1 cellular context compared by ENCODE assay signal in genomic region chr11:126211236-126212088, GRCh38.
A peak's percentile ranks its signal among the peaks of the same experiment; 100 is the strongest.
TF ChIP-seq lines count a peak whose summit lies in the region.

Gene FAM118B (plus strand): TSS chr11:126211782. CDS start chr11:126235002, 23,220 bp downstream.
Gene RPUSD4 (minus strand): TSS chr11:126211650. CDS start chr11:126211638, 12 bp downstream.

TF ChIP-seq in HepG2, 621 proteins besides CTCF, POLR2A, EP300 and RAD21 (continued from another document and continues in another):
- no peak for TF ChIP-seq NFE2L2 (IDR thresholded peaks at IDR 0.05; ENCODE audit: low read length)
- TF ChIP-seq HDAC2 (CRISPR knock-in tag; IDR thresholded peaks at IDR 0.05): peak; percentile 66; the same call in 1 of the 2 replicates
- peak; percentile 81; the same call in 1 of the 2 replicates for TF ChIP-seq SP5 (CRISPR knock-in tag; IDR thresholded peaks at IDR 0.05; ENCODE audit: borderline replicate concordance, low read depth)
- peak; percentile 67; the same call in 1 of the 2 replicates for TF ChIP-seq ZNF776 (CRISPR knock-in tag; IDR thresholded peaks at IDR 0.05)
- TF ChIP-seq ZNF850 (CRISPR knock-in tag; conservative IDR thresholded peaks at IDR 0.05): no peak
- no peak; the same call in 1 of the 2 replicates for TF ChIP-seq ZBTB14 (CRISPR knock-in tag; IDR thresholded peaks at IDR 0.05)
- TF ChIP-seq ZNF879 (CRISPR knock-in tag; IDR thresholded peaks at IDR 0.05): no peak
- no peak for TF ChIP-seq REXO4 (CRISPR knock-in tag; IDR thresholded peaks at IDR 0.05; ENCODE audit: borderline replicate concordance)
- no peak for TF ChIP-seq PRPF4 (IDR thresholded peaks at IDR 0.05; ENCODE audit: low read depth, low read length, poor library complexity, severe bottlenecking)
- no peak for TF ChIP-seq CCDC6 (CRISPR knock-in tag; IDR thresholded peaks at IDR 0.05)
- TF ChIP-seq MTF1 (CRISPR knock-in tag; IDR thresholded peaks at IDR 0.05): 0 out of 2 replicates have a peak, but pooled peaks have one; percentile 37
- peak; percentile 32; the same call in 1 of the 2 replicates for TF ChIP-seq ZNF768 (CRISPR knock-in tag; IDR thresholded peaks at IDR 0.05)
- peak; percentile 96 for TF ChIP-seq TAF1 (CRISPR knock-in tag; IDR thresholded peaks at IDR 0.05)
- TF ChIP-seq RERE (CRISPR knock-in tag; IDR thresholded peaks at IDR 0.05; ENCODE audit: low read depth): no peak
- no peak for TF ChIP-seq NR2F2 (IDR thresholded peaks at IDR 0.05; ENCODE audit: borderline replicate concordance, low read depth)
- no peak for TF ChIP-seq ZKSCAN1 (IDR thresholded peaks at IDR 0.05; ENCODE audit: low read length)
- no peak for TF ChIP-seq SP140L (CRISPR knock-in tag; IDR thresholded peaks at IDR 0.05; ENCODE audit: borderline replicate concordance)
- peak; percentile 86 for TF ChIP-seq RBFOX2 (IDR thresholded peaks at IDR 0.05; ENCODE audit: low read depth, low read length)
- TF ChIP-seq KLF11 (CRISPR knock-in tag; IDR thresholded peaks at IDR 0.05): peak; percentile 81; the same call in 1 of the 2 replicates
- no peak; the same call in 1 of the 2 replicates for TF ChIP-seq NCOR1 (IDR thresholded peaks at IDR 0.05; ENCODE audit: borderline replicate concordance, low read length)
- TF ChIP-seq ATF7-NPFF (CRISPR knock-in tag; IDR thresholded peaks at IDR 0.05; ENCODE audit: low read depth): peak; percentile 77
- TF ChIP-seq RCOR2 (CRISPR knock-in tag; IDR thresholded peaks at IDR 0.05): no peak
- no peak for TF ChIP-seq ADNP (CRISPR knock-in tag; IDR thresholded peaks at IDR 0.05)
- TF ChIP-seq FOSL2 (CRISPR knock-in tag; IDR thresholded peaks at IDR 0.05): peak; percentile 58
- no peak for TF ChIP-seq KDM6A (CRISPR knock-in tag; IDR thresholded peaks at IDR 0.05; ENCODE audit: low read depth)
- peak; percentile 59; the same call in 1 of the 2 replicates for TF ChIP-seq ZNF772 (CRISPR knock-in tag; IDR thresholded peaks at IDR 0.05)
- no peak for TF ChIP-seq ZNF878 (CRISPR knock-in tag; IDR thresholded peaks at IDR 0.05)
- TF ChIP-seq ZNF124 (CRISPR knock-in tag; IDR thresholded peaks at IDR 0.05): peak; percentile 55; the same call in 1 of the 2 replicates
- TF ChIP-seq PBX3 (CRISPR knock-in tag; IDR thresholded peaks at IDR 0.05; ENCODE audit: borderline replicate concordance): no peak
- peak; percentile 77 for TF ChIP-seq THAP11 (CRISPR knock-in tag; IDR thresholded peaks at IDR 0.05)
- no peak for TF ChIP-seq STAG1 (CRISPR knock-in tag; IDR thresholded peaks at IDR 0.05)
- TF ChIP-seq DMAP1 (CRISPR knock-in tag; IDR thresholded peaks at IDR 0.05): peak; percentile 97
- TF ChIP-seq E2F2 (CRISPR knock-in tag; IDR thresholded peaks at IDR 0.05; ENCODE audit: borderline replicate concordance): peak; percentile 76; the same call in 1 of the 2 replicates
- 0 out of 2 replicates have a peak, but pooled peaks have one; percentile 59 for TF ChIP-seq ZNF292 (CRISPR knock-in tag; IDR thresholded peaks at IDR 0.05; ENCODE audit: borderline replicate concordance, low read depth)
- no peak for TF ChIP-seq ZBTB7B (CRISPR knock-in tag; IDR thresholded peaks at IDR 0.05)
- no peak for TF ChIP-seq NR2F1 (CRISPR knock-in tag; IDR thresholded peaks at IDR 0.05)
- no peak for TF ChIP-seq ZNF354B (CRISPR knock-in tag; IDR thresholded peaks at IDR 0.05)
- no peak for TF ChIP-seq ZNF318 (CRISPR knock-in tag; IDR thresholded peaks at IDR 0.05)
- no peak for TF ChIP-seq SCMH1 (CRISPR knock-in tag; IDR thresholded peaks at IDR 0.05; ENCODE audit: borderline replicate concordance)
- no peak for TF ChIP-seq TRIM22 (IDR thresholded peaks at IDR 0.05)
- TF ChIP-seq ZNF674 (CRISPR knock-in tag; IDR thresholded peaks at IDR 0.05; ENCODE audit: low read depth): peak; percentile 58; the same call in 1 of the 2 replicates
- no peak for TF ChIP-seq ZNF12 (CRISPR knock-in tag; IDR thresholded peaks at IDR 0.05)
- no peak for TF ChIP-seq TCF7 (IDR thresholded peaks at IDR 0.05; ENCODE audit: low read depth)
- peak; percentile 25; the same call in 1 of the 2 replicates for TF ChIP-seq RFXAP (CRISPR knock-in tag; IDR thresholded peaks at IDR 0.05; ENCODE audit: borderline replicate concordance)
- TF ChIP-seq LBX2 (CRISPR knock-in tag; IDR thresholded peaks at IDR 0.05; ENCODE audit: borderline replicate concordance): no peak
- no peak for TF ChIP-seq PLSCR1 (CRISPR knock-in tag; IDR thresholded peaks at IDR 0.05; ENCODE audit: borderline replicate concordance)
- peak; percentile 97 for TF ChIP-seq GATAD1 (CRISPR knock-in tag; IDR thresholded peaks at IDR 0.05)
